ENCODE assay signal across 8 cellular contexts in the genomic region with DNA sequence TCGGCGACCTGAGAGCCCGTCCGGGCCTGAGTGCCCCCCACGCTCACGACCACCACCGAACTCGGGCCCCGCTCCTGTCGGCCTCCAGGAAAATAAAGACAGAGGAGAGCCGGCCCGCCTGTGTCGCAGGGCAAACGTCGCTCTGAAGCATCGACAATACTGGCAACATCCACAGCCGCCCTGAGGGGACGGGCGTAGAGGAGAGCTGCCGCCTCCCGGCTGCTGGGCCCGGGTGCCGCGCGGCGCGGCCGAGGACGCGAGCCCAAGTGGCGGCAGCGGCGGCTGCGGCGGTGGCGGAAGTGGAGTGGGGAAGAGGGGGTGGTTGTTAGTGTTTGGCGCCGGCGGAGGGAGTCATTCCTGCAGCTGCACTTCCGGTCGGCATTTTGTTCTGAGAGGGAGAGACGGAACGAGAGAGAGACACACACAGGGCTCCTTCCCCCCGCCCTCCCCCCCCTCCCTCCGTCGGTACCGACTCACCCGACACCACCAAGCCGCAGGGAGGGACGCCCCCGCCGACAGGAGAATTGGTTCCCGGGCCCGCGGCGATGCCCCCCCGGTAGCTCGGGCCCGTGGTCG.
DNase-seq lines count a peak whose midpoint lies in the region; ATAC-seq lines count a peak whose summit lies in the region.

TSS of gene NIPBL (plus strand) at position 381 of the 576 bp plus-strand sequence. CDS start 76,928 bp downstream, outside the sequence.

- DNase-seq in AG08396 (ENCODE audit: low spot score) (peak; percentile 92), NCI-H345 (lab: John Stamatoyannopoulos, UW) (peak; percentile 96), caudate nucleus (lab: John Stamatoyannopoulos, UW) (peak in 60 of 61 donors; percentile 42 to 95 (median 86)), islet precursor cell (peak; percentile 96)
- DNase-seq in activated CD4-positive, CD25-positive, alpha-beta regulatory T cell (lab: John Stamatoyannopoulos, UW), result peak; percentile 65 to 82 (median 76)
- peak; percentile 77 to 87 (median 84) for DNase-seq in stimulated activated CD4-positive, alpha-beta T cell treated with anti-CD3 and anti-CD28 coated beads, Interleukin-12 subunit alpha, Interleukin-12 subunit beta, amount 100 ng/mL, for 48 hours (ENCODE audit: low read depth in 2 of 3, low spot score in 1 of 3)

- ATAC-seq in GM19023 (IDR thresholded peaks at IDR 0.05; ENCODE audit: unreplicated experiment) (peak; percentile 70), HG03280 (IDR thresholded peaks at IDR 0.05; ENCODE audit: unreplicated experiment) (peak; percentile 61)

- H3K27ac ChIP-seq in caudate nucleus (ENCODE audit: low read depth, low read length), result peak within 1 kb of the TSS; percentile 96

Comparison
In these comparisons a context has a peak if more than half of its experiments do, and no peak if none do; other contexts are left out.
1. Peak in every context shown above with its lines: DNase-seq, ATAC-seq and H3K27ac ChIP-seq.